ENCODE assay signal across 2 cellular contexts in the genomic region with DNA sequence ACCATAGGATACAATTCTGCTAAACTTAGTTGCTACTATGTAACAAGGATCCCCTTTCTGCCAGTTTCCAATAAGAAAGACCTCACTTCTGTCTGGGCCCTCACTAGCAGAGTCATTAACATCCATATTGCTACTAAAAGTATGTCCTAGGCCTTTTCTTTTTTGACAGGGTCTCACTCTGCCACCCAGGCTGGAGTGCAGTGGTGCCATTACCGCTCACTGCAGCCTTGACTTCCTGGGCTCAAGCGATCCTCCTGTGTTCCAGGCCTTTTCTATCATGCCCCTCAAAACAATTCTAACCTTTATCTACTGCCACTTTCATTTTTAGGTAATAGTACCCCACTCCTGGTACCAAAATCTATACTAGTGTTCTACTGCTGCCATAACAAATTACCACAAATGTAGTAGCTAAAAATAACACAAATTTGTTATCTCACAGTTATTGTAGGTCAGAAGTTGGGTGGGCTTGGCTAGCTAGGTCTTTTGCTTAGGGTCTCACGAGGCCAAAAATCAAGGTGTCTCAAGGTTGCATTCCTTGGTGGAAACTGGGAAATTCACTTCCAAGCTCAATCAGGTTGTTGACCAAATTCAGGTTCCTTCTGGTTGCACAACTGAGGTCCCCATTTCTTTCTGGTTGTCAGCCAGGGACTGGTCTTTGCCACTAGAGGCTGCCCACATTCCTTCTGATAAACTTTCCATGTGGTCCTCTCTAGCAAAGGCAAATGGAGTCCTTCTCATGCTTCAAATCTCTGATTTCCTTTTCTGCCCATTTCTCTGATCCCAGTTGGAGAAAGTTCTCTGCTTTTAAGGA.
TF ChIP-seq lines count a peak whose summit lies in the region.

No MANE protein-coding gene starts in this region.

TF ChIP-seq in HCT116, 20 proteins besides CTCF, POLR2A, EP300 and RAD21:
- TF ChIP-seq, protein P1, sequence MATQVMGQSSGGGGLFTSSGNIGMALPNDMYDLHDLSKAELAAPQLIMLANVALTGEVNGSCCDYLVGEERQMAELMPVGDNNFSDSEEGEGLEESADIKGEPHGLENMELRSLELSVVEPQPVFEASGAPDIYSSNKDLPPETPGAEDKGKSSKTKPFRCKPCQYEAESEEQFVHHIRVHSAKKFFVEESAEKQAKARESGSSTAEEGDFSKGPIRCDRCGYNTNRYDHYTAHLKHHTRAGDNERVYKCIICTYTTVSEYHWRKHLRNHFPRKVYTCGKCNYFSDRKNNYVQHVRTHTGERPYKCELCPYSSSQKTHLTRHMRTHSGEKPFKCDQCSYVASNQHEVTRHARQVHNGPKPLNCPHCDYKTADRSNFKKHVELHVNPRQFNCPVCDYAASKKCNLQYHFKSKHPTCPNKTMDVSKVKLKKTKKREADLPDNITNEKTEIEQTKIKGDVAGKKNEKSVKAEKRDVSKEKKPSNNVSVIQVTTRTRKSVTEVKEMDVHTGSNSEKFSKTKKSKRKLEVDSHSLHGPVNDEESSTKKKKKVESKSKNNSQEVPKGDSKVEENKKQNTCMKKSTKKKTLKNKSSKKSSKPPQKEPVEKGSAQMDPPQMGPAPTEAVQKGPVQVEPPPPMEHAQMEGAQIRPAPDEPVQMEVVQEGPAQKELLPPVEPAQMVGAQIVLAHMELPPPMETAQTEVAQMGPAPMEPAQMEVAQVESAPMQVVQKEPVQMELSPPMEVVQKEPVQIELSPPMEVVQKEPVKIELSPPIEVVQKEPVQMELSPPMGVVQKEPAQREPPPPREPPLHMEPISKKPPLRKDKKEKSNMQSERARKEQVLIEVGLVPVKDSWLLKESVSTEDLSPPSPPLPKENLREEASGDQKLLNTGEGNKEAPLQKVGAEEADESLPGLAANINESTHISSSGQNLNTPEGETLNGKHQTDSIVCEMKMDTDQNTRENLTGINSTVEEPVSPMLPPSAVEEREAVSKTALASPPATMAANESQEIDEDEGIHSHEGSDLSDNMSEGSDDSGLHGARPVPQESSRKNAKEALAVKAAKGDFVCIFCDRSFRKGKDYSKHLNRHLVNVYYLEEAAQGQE (IDR thresholded peaks at IDR 0.05; ENCODE audit: low read depth): no peak
- TF ChIP-seq EGR1 (IDR thresholded peaks at IDR 0.05; ENCODE audit: low read depth): no peak
- TF ChIP-seq EZH2phosphoT487 (IDR thresholded peaks at IDR 0.05; ENCODE audit: borderline replicate concordance): no peak
- no peak for TF ChIP-seq EZH2 (IDR thresholded peaks at IDR 0.05)
- TF ChIP-seq SRF (IDR thresholded peaks at IDR 0.05; ENCODE audit: low read depth): no peak
- no peak for TF ChIP-seq CEBPB (IDR thresholded peaks at IDR 0.05; ENCODE audit: low read depth)
- TF ChIP-seq, protein P2, sequence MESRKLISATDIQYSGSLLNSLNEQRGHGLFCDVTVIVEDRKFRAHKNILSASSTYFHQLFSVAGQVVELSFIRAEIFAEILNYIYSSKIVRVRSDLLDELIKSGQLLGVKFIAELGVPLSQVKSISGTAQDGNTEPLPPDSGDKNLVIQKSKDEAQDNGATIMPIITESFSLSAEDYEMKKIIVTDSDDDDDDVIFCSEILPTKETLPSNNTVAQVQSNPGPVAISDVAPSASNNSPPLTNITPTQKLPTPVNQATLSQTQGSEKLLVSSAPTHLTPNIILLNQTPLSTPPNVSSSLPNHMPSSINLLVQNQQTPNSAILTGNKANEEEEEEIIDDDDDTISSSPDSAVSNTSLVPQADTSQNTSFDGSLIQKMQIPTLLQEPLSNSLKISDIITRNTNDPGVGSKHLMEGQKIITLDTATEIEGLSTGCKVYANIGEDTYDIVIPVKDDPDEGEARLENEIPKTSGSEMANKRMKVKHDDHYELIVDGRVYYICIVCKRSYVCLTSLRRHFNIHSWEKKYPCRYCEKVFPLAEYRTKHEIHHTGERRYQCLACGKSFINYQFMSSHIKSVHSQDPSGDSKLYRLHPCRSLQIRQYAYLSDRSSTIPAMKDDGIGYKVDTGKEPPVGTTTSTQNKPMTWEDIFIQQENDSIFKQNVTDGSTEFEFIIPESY (IDR thresholded peaks at IDR 0.05; ENCODE audit: extremely low read depth, insufficient replicate concordance, low read length): no peak
- TF ChIP-seq POLR2AphosphoS5 (IDR thresholded peaks at IDR 0.05; ENCODE audit: low read depth, low read length): no peak
- TF ChIP-seq FOSL1 (IDR thresholded peaks at IDR 0.05; ENCODE audit: low read depth): no peak
- TF ChIP-seq ZNF274 (IDR thresholded peaks at IDR 0.05; ENCODE audit: low read depth, low read length): no peak
- TF ChIP-seq SP1 (IDR thresholded peaks at IDR 0.05; ENCODE audit: low read depth): no peak
- no peak for TF ChIP-seq JUND (IDR thresholded peaks at IDR 0.05)
- TF ChIP-seq ZFX (IDR thresholded peaks at IDR 0.05): no peak
- TF ChIP-seq TCF7L2 (IDR thresholded peaks at IDR 0.05; ENCODE audit: borderline replicate concordance, extremely low read depth, insufficient read depth, insufficient read length): no peak
- TF ChIP-seq, protein P3, sequence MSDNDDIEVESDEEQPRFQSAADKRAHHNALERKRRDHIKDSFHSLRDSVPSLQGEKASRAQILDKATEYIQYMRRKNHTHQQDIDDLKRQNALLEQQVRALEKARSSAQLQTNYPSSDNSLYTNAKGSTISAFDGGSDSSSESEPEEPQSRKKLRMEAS (IDR thresholded peaks at IDR 0.05): no peak
- TF ChIP-seq, protein P4, sequence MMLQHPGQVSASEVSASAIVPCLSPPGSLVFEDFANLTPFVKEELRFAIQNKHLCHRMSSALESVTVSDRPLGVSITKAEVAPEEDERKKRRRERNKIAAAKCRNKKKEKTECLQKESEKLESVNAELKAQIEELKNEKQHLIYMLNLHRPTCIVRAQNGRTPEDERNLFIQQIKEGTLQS (IDR thresholded peaks at IDR 0.05): no peak
TF ChIP-seq in HCT116: peak in this region for 0.

TF ChIP-seq in H1, 55 proteins besides CTCF, POLR2A, EP300 and RAD21:
- TF ChIP-seq GTF2F1 (IDR thresholded peaks at IDR 0.05; ENCODE audit: borderline replicate concordance, low read depth, low read length) (no peak), HDAC2 (IDR thresholded peaks at IDR 0.05; ENCODE audit: borderline replicate concordance in 1 of 2, low read depth in 2 of 2, low read length in 2 of 2) (no peak), CEBPB (IDR thresholded peaks at IDR 0.05; ENCODE audit: low read depth, low read length) (0 out of 2 replicates have a peak, but pooled peaks have one; percentile 37), RNF2 (IDR thresholded peaks at IDR 0.05; ENCODE audit: borderline replicate concordance, low read depth, low read length, missing control alignments, poor library complexity, severe bottlenecking) (no peak), JUND (IDR thresholded peaks at IDR 0.05; ENCODE audit: low read length) (no peak), CHD1 (IDR thresholded peaks at IDR 0.05; ENCODE audit: low read depth, low read length) (no peak), CBX8 (IDR thresholded peaks at IDR 0.05; ENCODE audit: borderline replicate concordance, low read depth, low read length) (no peak), KDM1A (IDR thresholded peaks at IDR 0.05; ENCODE audit: borderline replicate concordance, low read length) (no peak), CHD2 (IDR thresholded peaks at IDR 0.05; ENCODE audit: low read length) (no peak), YY1 (IDR thresholded peaks at IDR 0.05; ENCODE audit: low read depth, low read length) (no peak), TEAD4 (IDR thresholded peaks at IDR 0.05; ENCODE audit: low read depth, low read length) (no peak), ASH2L (IDR thresholded peaks at IDR 0.05; ENCODE audit: low read length) (no peak)
- TF ChIP-seq, protein P3 (IDR thresholded peaks at IDR 0.05): peak; percentile 24; the same call in 1 of the 2 replicates
- TF ChIP-seq, protein P5, sequence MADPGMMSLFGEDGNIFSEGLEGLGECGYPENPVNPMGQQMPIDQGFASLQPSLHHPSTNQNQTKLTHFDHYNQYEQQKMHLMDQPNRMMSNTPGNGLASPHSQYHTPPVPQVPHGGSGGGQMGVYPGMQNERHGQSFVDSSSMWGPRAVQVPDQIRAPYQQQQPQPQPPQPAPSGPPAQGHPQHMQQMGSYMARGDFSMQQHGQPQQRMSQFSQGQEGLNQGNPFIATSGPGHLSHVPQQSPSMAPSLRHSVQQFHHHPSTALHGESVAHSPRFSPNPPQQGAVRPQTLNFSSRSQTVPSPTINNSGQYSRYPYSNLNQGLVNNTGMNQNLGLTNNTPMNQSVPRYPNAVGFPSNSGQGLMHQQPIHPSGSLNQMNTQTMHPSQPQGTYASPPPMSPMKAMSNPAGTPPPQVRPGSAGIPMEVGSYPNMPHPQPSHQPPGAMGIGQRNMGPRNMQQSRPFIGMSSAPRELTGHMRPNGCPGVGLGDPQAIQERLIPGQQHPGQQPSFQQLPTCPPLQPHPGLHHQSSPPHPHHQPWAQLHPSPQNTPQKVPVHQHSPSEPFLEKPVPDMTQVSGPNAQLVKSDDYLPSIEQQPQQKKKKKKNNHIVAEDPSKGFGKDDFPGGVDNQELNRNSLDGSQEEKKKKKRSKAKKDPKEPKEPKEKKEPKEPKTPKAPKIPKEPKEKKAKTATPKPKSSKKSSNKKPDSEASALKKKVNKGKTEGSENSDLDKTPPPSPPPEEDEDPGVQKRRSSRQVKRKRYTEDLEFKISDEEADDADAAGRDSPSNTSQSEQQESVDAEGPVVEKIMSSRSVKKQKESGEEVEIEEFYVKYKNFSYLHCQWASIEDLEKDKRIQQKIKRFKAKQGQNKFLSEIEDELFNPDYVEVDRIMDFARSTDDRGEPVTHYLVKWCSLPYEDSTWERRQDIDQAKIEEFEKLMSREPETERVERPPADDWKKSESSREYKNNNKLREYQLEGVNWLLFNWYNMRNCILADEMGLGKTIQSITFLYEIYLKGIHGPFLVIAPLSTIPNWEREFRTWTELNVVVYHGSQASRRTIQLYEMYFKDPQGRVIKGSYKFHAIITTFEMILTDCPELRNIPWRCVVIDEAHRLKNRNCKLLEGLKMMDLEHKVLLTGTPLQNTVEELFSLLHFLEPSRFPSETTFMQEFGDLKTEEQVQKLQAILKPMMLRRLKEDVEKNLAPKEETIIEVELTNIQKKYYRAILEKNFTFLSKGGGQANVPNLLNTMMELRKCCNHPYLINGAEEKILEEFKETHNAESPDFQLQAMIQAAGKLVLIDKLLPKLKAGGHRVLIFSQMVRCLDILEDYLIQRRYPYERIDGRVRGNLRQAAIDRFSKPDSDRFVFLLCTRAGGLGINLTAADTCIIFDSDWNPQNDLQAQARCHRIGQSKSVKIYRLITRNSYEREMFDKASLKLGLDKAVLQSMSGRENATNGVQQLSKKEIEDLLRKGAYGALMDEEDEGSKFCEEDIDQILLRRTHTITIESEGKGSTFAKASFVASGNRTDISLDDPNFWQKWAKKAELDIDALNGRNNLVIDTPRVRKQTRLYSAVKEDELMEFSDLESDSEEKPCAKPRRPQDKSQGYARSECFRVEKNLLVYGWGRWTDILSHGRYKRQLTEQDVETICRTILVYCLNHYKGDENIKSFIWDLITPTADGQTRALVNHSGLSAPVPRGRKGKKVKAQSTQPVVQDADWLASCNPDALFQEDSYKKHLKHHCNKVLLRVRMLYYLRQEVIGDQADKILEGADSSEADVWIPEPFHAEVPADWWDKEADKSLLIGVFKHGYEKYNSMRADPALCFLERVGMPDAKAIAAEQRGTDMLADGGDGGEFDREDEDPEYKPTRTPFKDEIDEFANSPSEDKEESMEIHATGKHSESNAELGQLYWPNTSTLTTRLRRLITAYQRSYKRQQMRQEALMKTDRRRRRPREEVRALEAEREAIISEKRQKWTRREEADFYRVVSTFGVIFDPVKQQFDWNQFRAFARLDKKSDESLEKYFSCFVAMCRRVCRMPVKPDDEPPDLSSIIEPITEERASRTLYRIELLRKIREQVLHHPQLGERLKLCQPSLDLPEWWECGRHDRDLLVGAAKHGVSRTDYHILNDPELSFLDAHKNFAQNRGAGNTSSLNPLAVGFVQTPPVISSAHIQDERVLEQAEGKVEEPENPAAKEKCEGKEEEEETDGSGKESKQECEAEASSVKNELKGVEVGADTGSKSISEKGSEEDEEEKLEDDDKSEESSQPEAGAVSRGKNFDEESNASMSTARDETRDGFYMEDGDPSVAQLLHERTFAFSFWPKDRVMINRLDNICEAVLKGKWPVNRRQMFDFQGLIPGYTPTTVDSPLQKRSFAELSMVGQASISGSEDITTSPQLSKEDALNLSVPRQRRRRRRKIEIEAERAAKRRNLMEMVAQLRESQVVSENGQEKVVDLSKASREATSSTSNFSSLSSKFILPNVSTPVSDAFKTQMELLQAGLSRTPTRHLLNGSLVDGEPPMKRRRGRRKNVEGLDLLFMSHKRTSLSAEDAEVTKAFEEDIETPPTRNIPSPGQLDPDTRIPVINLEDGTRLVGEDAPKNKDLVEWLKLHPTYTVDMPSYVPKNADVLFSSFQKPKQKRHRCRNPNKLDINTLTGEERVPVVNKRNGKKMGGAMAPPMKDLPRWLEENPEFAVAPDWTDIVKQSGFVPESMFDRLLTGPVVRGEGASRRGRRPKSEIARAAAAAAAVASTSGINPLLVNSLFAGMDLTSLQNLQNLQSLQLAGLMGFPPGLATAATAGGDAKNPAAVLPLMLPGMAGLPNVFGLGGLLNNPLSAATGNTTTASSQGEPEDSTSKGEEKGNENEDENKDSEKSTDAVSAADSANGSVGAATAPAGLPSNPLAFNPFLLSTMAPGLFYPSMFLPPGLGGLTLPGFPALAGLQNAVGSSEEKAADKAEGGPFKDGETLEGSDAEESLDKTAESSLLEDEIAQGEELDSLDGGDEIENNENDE (IDR thresholded peaks at IDR 0.05; ENCODE audit: insufficient replicate concordance, low read length): no peak
